In the genomic region with DNA sequence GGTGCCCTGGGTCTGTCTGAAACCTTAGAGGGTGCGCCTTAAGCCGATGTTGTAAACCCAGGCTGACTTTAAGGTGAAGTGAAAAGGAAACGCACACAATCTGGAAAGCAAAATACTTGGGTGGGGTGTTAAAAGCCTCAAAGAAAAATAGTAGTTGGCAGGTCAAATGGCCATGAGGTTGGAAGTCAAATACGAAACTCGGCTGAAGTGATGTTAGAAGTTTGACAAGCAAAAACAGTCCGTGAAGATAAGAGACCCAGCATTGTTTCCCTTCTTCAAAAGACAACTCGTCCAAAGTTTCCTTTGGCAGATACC, we compare ENCODE assay signal across 8 cellular contexts. TPM values are rescaled to one million over a fixed set of nuclear protein-coding genes. Genes with fewer than 3 reads are reported as not detected.
A peak's percentile ranks its signal among the peaks of the same experiment; 100 is the strongest.
DNase-seq lines count a peak whose midpoint lies in the region; FAIRE-seq and TF ChIP-seq lines count a peak whose summit lies in the region.

No MANE protein-coding gene starts in this region.

- H3K36me3 ChIP-seq in astrocyte (ENCODE audit: insufficient read depth, low read length) (peaks cover 6% of the 10 kb centered on the region), liver (ENCODE audit: control insufficient read depth in 4 of 4, insufficient read depth in 3 of 4, low read depth in 1 of 4, low read length in 3 of 4) (no peaks in the 10 kb centered on the region), thymus (ENCODE audit: control insufficient read depth, insufficient read depth) (no peaks in the 10 kb centered on the region)

- TF ChIP-seq CTCF in astrocyte (IDR thresholded peaks at IDR 0.05; ENCODE audit: insufficient read depth, low read depth, low read length) (no peak), liver (IDR thresholded peaks at IDR 0.05; ENCODE audit: low read depth, low read length, missing input control) (no peak)

- H3K27me3 Mint-ChIP-seq in activated CD4-positive, alpha-beta T cell treated with anti-CD3 and anti-CD28 coated beads, Interleukin-2, amount 10 ng/mL, durations not matched to agents 7 days and 5 days: peaks cover 5% of the 10 kb centered on the region
- H3K27me3 Mint-ChIP-seq in astrocyte (ENCODE audit: low read depth, unreplicated experiment): no peaks in the 10 kb centered on the region

- WGBS in liver: 23% methylated on average over 7 of the region's 7 CpGs
- WGBS in thymus: 37% methylated on average over 7 of the region's 7 CpGs

- peaks cover 37% of the 10 kb centered on the region for H3K4me1 Mint-ChIP-seq in activated CD4-positive, alpha-beta T cell treated with anti-CD3 and anti-CD28 coated beads, Interleukin-2, amount 10 ng/mL, durations not matched to agents 7 days and 5 days
- peaks cover 14% of the 10 kb centered on the region for H3K4me1 Mint-ChIP-seq in astrocyte (ENCODE audit: low read depth, unreplicated experiment)

- H3K36me3 Mint-ChIP-seq in activated CD4-positive, alpha-beta T cell treated with anti-CD3 and anti-CD28 coated beads, Interleukin-2, amount 10 ng/mL, durations not matched to agents 7 days and 5 days (ENCODE audit: low read depth): peaks cover 21% of the 10 kb centered on the region
- peaks cover 3% of the 10 kb centered on the region for H3K36me3 Mint-ChIP-seq in astrocyte (ENCODE audit: low read depth, unreplicated experiment)

- peak overlapping the region; percentile 73 for H2AFZ ChIP-seq in astrocyte (ENCODE audit: low read depth, low read length)

- peaks cover 34% of the 10 kb centered on the region for H4K20me1 ChIP-seq in astrocyte (ENCODE audit: insufficient read depth, low read length)

- no peak for FAIRE-seq in astrocyte (lab: Jason Lieb, UNC)

- H3K4me3 Mint-ChIP-seq in activated CD4-positive, alpha-beta T cell treated with anti-CD3 and anti-CD28 coated beads, Interleukin-2, amount 10 ng/mL, durations not matched to agents 7 days and 5 days: peak overlapping the region; percentile 78
- peak overlapping the region; percentile 80 for H3K4me3 Mint-ChIP-seq in astrocyte (ENCODE audit: unreplicated experiment)

- H3K27ac ChIP-seq in astrocyte (ENCODE audit: low read depth, low read length) (peak overlapping the region; percentile 80), liver (ENCODE audit: low read depth in 1 of 2, low read length in 2 of 2) (peak overlapping the region in 1 of 2 donors; percentile 61), thymus (ENCODE audit: low read depth) (peak overlapping the region; percentile 84)

- no peaks in the 10 kb centered on the region for H3K9me3 ChIP-seq in astrocyte (ENCODE audit: insufficient read depth, low read depth, low read length)
- H3K9me3 ChIP-seq in liver (ENCODE audit: control insufficient read depth in 4 of 4, low read length in 3 of 4): no peaks in the 10 kb centered on the region
- no peaks in the 10 kb centered on the region for H3K9me3 ChIP-seq in thymus (ENCODE audit: control insufficient read depth)

- H3K27ac Mint-ChIP-seq in activated CD4-positive, alpha-beta T cell treated with anti-CD3 and anti-CD28 coated beads, Interleukin-2, amount 10 ng/mL, durations not matched to agents 7 days and 5 days: peak overlapping the region; percentile 86
- H3K27ac Mint-ChIP-seq in astrocyte (ENCODE audit: unreplicated experiment): peak overlapping the region; percentile 60

- no peaks in the 10 kb centered on the region for H3K9me3 Mint-ChIP-seq in activated CD4-positive, alpha-beta T cell treated with anti-CD3 and anti-CD28 coated beads, Interleukin-2, amount 10 ng/mL, durations not matched to agents 7 days and 5 days
- H3K9me3 Mint-ChIP-seq in astrocyte (ENCODE audit: unreplicated experiment): no peaks in the 10 kb centered on the region

- TF ChIP-seq RAD21 in liver (IDR thresholded peaks at IDR 0.05): peak in 1 of 2 donors; percentile 26

- peak overlapping the region; percentile 97 for H3K4me2 ChIP-seq in astrocyte (ENCODE audit: low read length)

- CTCF ChIA-PET in activated CD4-positive, alpha-beta T cell treated with anti-CD3 and anti-CD28 coated beads, Interleukin-2, amount 10 ng/mL, durations not matched to agents 7 days and 5 days (lab: Charles Lee): interaction anchor here (0.7 to 1.9 kb wide), 4 partner anchors 10 to 277 kb away, joined by 3 to 7 read pairs (median 4); no protein-coding TSS in a partner anchor

- no peak for DNase-seq in activated CD4-positive, alpha-beta T cell treated with anti-CD3 and anti-CD28 coated beads, Interleukin-2, amount 10 ng/mL, durations not matched to agents 7 days and 5 days
- DNase-seq in activated CD4-positive, alpha-beta T cell treated with anti-CD3 and anti-CD28 coated beads for 4 hours: no peak
- DNase-seq in astrocyte (ENCODE audit: low read depth): no peak
- DNase-seq in GF-D8 (lab: John Stamatoyannopoulos, UW): no peak
- no peak for DNase-seq in NCI-H2196 (lab: John Stamatoyannopoulos, UW; ENCODE audit: unreplicated experiment)
- no peak for DNase-seq in NAMALWA (ENCODE audit: low spot score)

- H3K79me2 ChIP-seq in astrocyte (ENCODE audit: insufficient read depth, low read length): peaks cover 38% of the 10 kb centered on the region

- peak overlapping the region; percentile 98 for H3K4me3 ChIP-seq in astrocyte (ENCODE audit: insufficient read depth, low read depth, low read length)
- H3K4me3 ChIP-seq in liver (ENCODE audit: low read depth in 1 of 3, low read length in 3 of 3): peak overlapping the region in 2 of 3 donors; percentile 88 to 93
- H3K4me3 ChIP-seq in thymus (ENCODE audit: low read length): peak overlapping the region; percentile 85

- H3K9ac ChIP-seq in astrocyte (ENCODE audit: low read length) (peak overlapping the region; percentile 97), liver (ENCODE audit: low read depth in 1 of 2, low read length in 2 of 2) (peak overlapping the region in 1 of 2 donors; percentile 65)

- POLR2A ChIA-PET in activated CD4-positive, alpha-beta T cell treated with anti-CD3 and anti-CD28 coated beads, Interleukin-2, amount 10 ng/mL, durations not matched to agents 7 days and 5 days (lab: Charles Lee): no interaction called here

- no peaks in the 10 kb centered on the region for H3K27me3 ChIP-seq in astrocyte (ENCODE audit: insufficient read depth, low read length)
- no peaks in the 10 kb centered on the region for H3K27me3 ChIP-seq in liver (ENCODE audit: control insufficient read depth in 4 of 4, insufficient read depth in 4 of 4, low read length in 3 of 4)
- no peaks in the 10 kb centered on the region for H3K27me3 ChIP-seq in thymus (ENCODE audit: control insufficient read depth, insufficient read depth)

- peaks cover 38% of the 10 kb centered on the region for H3K4me1 ChIP-seq in astrocyte (ENCODE audit: insufficient read depth, low read length)
- peaks cover 0 to 16% (median 11%) of the 10 kb centered on the region in 4 donors for H3K4me1 ChIP-seq in liver (ENCODE audit: control insufficient read depth in 4 of 4, insufficient read depth in 4 of 4, low read length in 3 of 4)
- H3K4me1 ChIP-seq in thymus (ENCODE audit: control insufficient read depth, insufficient read depth, low read length): peaks cover 7% of the 10 kb centered on the region

TF ChIP-seq in liver, 16 proteins besides CTCF, POLR2A, EP300 and RAD21:
- TF ChIP-seq YY1 (IDR thresholded peaks at IDR 0.05): no peak
- TF ChIP-seq, protein P1, sequence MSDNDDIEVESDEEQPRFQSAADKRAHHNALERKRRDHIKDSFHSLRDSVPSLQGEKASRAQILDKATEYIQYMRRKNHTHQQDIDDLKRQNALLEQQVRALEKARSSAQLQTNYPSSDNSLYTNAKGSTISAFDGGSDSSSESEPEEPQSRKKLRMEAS (IDR thresholded peaks at IDR 0.05): peak; percentile 6
TF ChIP-seq in liver: peak in this region for 1.

RNA-seq across cellular contexts. Expression of a gene that starts 1.4 kb away (rescaled TPM):
- total RNA-seq in activated CD4-positive, alpha-beta T cell treated with anti-CD3 and anti-CD28 coated beads, Interleukin-2, amount 10 ng/mL, durations not matched to agents 7 days and 5 days: 10 to 100 TPM; 28.2 to 39.8 TPM
- total RNA-seq in astrocyte (94.3 and 102 TPM in 2 replicates), liver (1 to 10 TPM; 2.5 to 3.8 TPM)
- polyA plus RNA-seq in liver (1 to 10 TPM; 2.7 to 4.1 TPM), thymus (19.1 TPM)

Comparison
In these comparisons a context has a peak if more than half of its experiments do, and no peak if none do; other contexts are left out.
1. RNA of a gene that starts 1.4 kb away (total RNA-seq): 94.3 to 102 TPM in astrocyte and 28.2 to 39.8 TPM in activated CD4-positive, alpha-beta T cell treated with anti-CD3 and anti-CD28 coated beads, Interleukin-2, amount 10 ng/mL, durations not matched to agents 7 days and 5 days; 2.5 to 3.8 TPM in liver; every median in the first group is over 4 times any median in the second.
2. Peak in every context shown above with its lines, with median percentiles within 50 percentile points of each other: H3K4me3 ChIP-seq.